ENCODE assay signal across 31 cellular contexts in genomic region chr1:25879675-25880074, GRCh38. TPM values are rescaled to one million over a fixed set of nuclear protein-coding genes. Genes with fewer than 3 reads are reported as not detected.
A peak's percentile ranks its signal among the peaks of the same experiment; 100 is the strongest.
DNase-seq lines count a peak whose midpoint lies in the region; ATAC-seq, FAIRE-seq and TF ChIP-seq lines count a peak whose summit lies in the region.
"Had no signal": no experiment of that assay in that cellular context is flagged by ENCODE, and none has a peak within 500 bp of the region (broad histone marks: within the 10 kb centered on the region; RNA-seq: fewer than 3 reads in every experiment).

No MANE protein-coding gene starts in this region.

- no peaks in the 10 kb centered on the region for H3K9me1 ChIP-seq in K562 (ENCODE audit: control insufficient read depth, insufficient read depth, low read length)

- H3K27ac Mint-ChIP-seq in mesothelial cell of epicardium, result peak overlapping the region; percentile 79
- H3K27ac Mint-ChIP-seq: CD8-positive, alpha-beta T cell; HFFc6 had no signal

- H3K9me3 Mint-ChIP-seq in mesothelial cell of epicardium, result no peaks in the 10 kb centered on the region
- H3K9me3 Mint-ChIP-seq: activated T-cell treated with anti-CD3 and anti-CD28 coated beads, Interleukin-2, amount 50 U/mL, for 4 hours; CD8-positive, alpha-beta T cell; HFFc6 had no signal

- H3K4me3 ChIP-seq in K562 (no peak overlapping the region), small intestine (ENCODE audit: low read depth in 1 of 2, low read length in 2 of 2) (no peak overlapping the region), brain microvascular endothelial cell (ENCODE audit: low read depth, low read length) (no peak overlapping the region)
- H3K4me3 ChIP-seq: cardiac muscle cell, esophagus squamous epithelium, tibial nerve had no signal

- peak in 2 of 4 experiments; percentile 52 to 66 for DNase-seq in K562 (ENCODE audit: extremely low read depth in 1 of 4, low spot score in 3 of 4)
- no peak for DNase-seq in mesothelial cell of epicardium (ENCODE audit: low spot score in 2 of 2, unreplicated experiment in 2 of 2)
- peak; percentile 70 for DNase-seq in small intestine
- DNase-seq in activated gamma-delta T cell (lab: John Stamatoyannopoulos, UW), result no peak
- no peak for DNase-seq in brain microvascular endothelial cell
- no peak for DNase-seq in islet precursor cell
- DNase-seq: activated CD4-positive, alpha-beta T cell treated with anti-CD3 and anti-CD28 coated beads for 4 hours; activated naive CD4-positive, alpha-beta T cell treated with Interleukin-2 at 50 U/mL for 16 hours; activated T-cell treated with anti-CD3 and anti-CD28 coated beads, Interleukin-2, amount 50 U/mL, for 4 hours; amygdala; CD8-positive, alpha-beta T cell; cortex of kidney; DMS153; esophagus squamous epithelium; HFFc6; Karpas-422; kidney; MV-4-11; NCI-H1694; NCI-H526; retina; stimulated activated CD4-positive, alpha-beta T cell treated with anti-CD3 and anti-CD28 coated beads, Interleukin-4, amount 100 ng/mL, for 4 hours; stimulated activated naive CD4-positive, alpha-beta T cell; T-helper 1 cell had no signal

- peak overlapping the region; percentile 36; the same call in 1 of the 2 replicates for H2AFZ ChIP-seq in K562 (ENCODE audit: low read depth, low read length)

- TF ChIP-seq RAD21 in Ishikawa (IDR thresholded peaks at IDR 0.05; ENCODE audit: low read depth) (no peak), K562 (CRISPR knock-in tag; conservative IDR thresholded peaks at IDR 0.05 in 1 of 2, IDR thresholded peaks at IDR 0.05 in 1 of 2) (no peak)

- H3K9me3 ChIP-seq in K562 (replicated peaks; ENCODE audit: control insufficient read depth, insufficient read depth, low read depth, low read length) (no peaks in the 10 kb centered on the region), small intestine (ENCODE audit: control insufficient read depth, low read depth) (no peaks in the 10 kb centered on the region)
- H3K9me3 ChIP-seq: esophagus squamous epithelium, tibial nerve had no signal

- no peaks in the 10 kb centered on the region for H3K27me3 Mint-ChIP-seq in mesothelial cell of epicardium (ENCODE audit: low read depth)

- H3K79me2 ChIP-seq in K562 (ENCODE audit: control insufficient read depth, insufficient read depth, low read length), result peaks cover 4% of the 10 kb centered on the region; the same call in 2 of the 3 replicates

- 24% methylated on average over 2 of the region's 2 CpGs for WGBS in K562 (ENCODE audit: insufficient coverage, low coverage, missing lambda C conversion rate)
- WGBS in small intestine, 3 donors, result 27 to 65% (median 30%) methylated on average over 2 of the region's 2 CpGs

- FAIRE-seq in K562 (lab: Jason Lieb, UNC) (no peak), small intestine (lab: Jason Lieb, UNC) (no peak)
- FAIRE-seq: A204.1, G401.6, kidney, TTC549 had no signal

- H3K27me3 ChIP-seq in K562 (ENCODE audit: control insufficient read depth in 2 of 2, insufficient read depth in 2 of 2, low read length in 2 of 2) (no peaks in the 10 kb centered on the region), small intestine (ENCODE audit: control insufficient read depth in 2 of 2, insufficient read depth in 2 of 2, low read length in 2 of 2) (no peaks in the 10 kb centered on the region), brain microvascular endothelial cell (replicated peaks) (no peaks in the 10 kb centered on the region)
- H3K27me3 ChIP-seq: cardiac muscle cell, esophagus squamous epithelium, tibial nerve had no signal

- POLR2A ChIA-PET in K562 (lab: Yijun Ruan, JAX), result interaction anchor here (0.7 to 2.7 kb wide), 15 partner anchors 9 to 1957 kb away, joined by 3 to 24 read pairs (median 4); partner anchors contain the start of gene DHDDS

- CTCF ChIA-PET in K562 (lab: Yijun Ruan, JAX; ENCODE audit: low intra/inter-chr PET ratio), result no interaction called here

- BruUV-seq in K562 (replicated peaks; lab: Mats Ljungman, UMichigan), result no TSS peak

- H3K36me3 Mint-ChIP-seq in mesothelial cell of epicardium, result peaks cover 2% of the 10 kb centered on the region
- H3K36me3 Mint-ChIP-seq: CD8-positive, alpha-beta T cell had no signal

- H3K36me3 ChIP-seq in K562 (ENCODE audit: control insufficient read depth, insufficient read depth, low read length), result no peaks in the 10 kb centered on the region
- H3K36me3 ChIP-seq in small intestine (ENCODE audit: control insufficient read depth in 2 of 2, insufficient read depth in 2 of 2, low read length in 2 of 2), result no peaks in the 10 kb centered on the region
- H3K36me3 ChIP-seq in brain microvascular endothelial cell (replicated peaks), result no peaks in the 10 kb centered on the region
- H3K36me3 ChIP-seq: cardiac muscle cell, esophagus squamous epithelium, tibial nerve had no signal

- no peak for TF ChIP-seq POLR2A in K562 (conservative IDR thresholded peaks at IDR 0.05)

- H3K4me1 ChIP-seq in K562 (replicated peaks in 1 of 2; ENCODE audit: control insufficient read depth in 2 of 2, insufficient read depth in 2 of 2, low read length in 2 of 2) (peaks cover 24 to 40% of the 10 kb centered on the region in 2 experiments), small intestine (ENCODE audit: control insufficient read depth in 2 of 2, insufficient read depth in 1 of 2, low read depth in 1 of 2, low read length in 1 of 2) (peaks cover 3 to 8% of the 10 kb centered on the region in 2 donors)

- intact Hi-C loops in K562 (cut with micrococcal nuclease), result no loop called here

- H3K9ac ChIP-seq in K562 (ENCODE audit: insufficient read depth in 1 of 2, low read depth in 2 of 2, low read length in 2 of 2), result peak overlapping the region; percentile 7 to 70; a peak in 1 of 4 replicates

- H3K27ac ChIP-seq in K562 (ENCODE audit: extremely low read depth, low read depth, low read length) (no peak overlapping the region), small intestine (ENCODE audit: low read depth in 1 of 2, low read length in 1 of 2) (peak overlapping the region in 1 of 2 donors; percentile 6), brain microvascular endothelial cell (no peak overlapping the region)
- H3K27ac ChIP-seq: cardiac muscle cell had no signal

- TF ChIP-seq EP300 in Ishikawa (IDR thresholded peaks at IDR 0.05; ENCODE audit: borderline replicate concordance), result peak; percentile 63; the same call in 1 of the 2 replicates
- TF ChIP-seq EP300 in K562 (IDR thresholded peaks at IDR 0.05; ENCODE audit: low read length), result no peak

- H4K20me1 ChIP-seq in K562 (replicated peaks; ENCODE audit: control insufficient read depth, insufficient read depth, low read length), result no peaks in the 10 kb centered on the region

- ATAC-seq in K562 (peak; percentile 25; the same call in 2 of the 3 replicates), GM19023 (IDR thresholded peaks at IDR 0.05; ENCODE audit: unreplicated experiment) (no peak)
- ATAC-seq: activated T-cell treated with anti-CD3 and anti-CD28 coated beads, Interleukin-2, amount 50 U/mL, for 4 hours; CD8-positive, alpha-beta T cell had no signal

- peaks cover 37% of the 10 kb centered on the region for H3K4me1 Mint-ChIP-seq in mesothelial cell of epicardium

- TF ChIP-seq CTCF in K562 (IDR thresholded peaks at IDR 0.05 in 2 of 3, conservative IDR thresholded peaks at IDR 0.05 in 1 of 3; ENCODE audit: insufficient read depth in 2 of 3, low read depth in 1 of 3, low read length in 3 of 3) (no peak), mesothelial cell of epicardium (IDR thresholded peaks at IDR 0.05; ENCODE audit: unreplicated experiment) (no peak), brain microvascular endothelial cell (IDR thresholded peaks at IDR 0.05; ENCODE audit: low read depth, low read length, missing control alignments) (no peak)

- no peak overlapping the region for H3K4me3 Mint-ChIP-seq in mesothelial cell of epicardium
- H3K4me3 Mint-ChIP-seq: activated T-cell treated with anti-CD3 and anti-CD28 coated beads, Interleukin-2, amount 50 U/mL, for 4 hours; CD8-positive, alpha-beta T cell; HFFc6 had no signal

- in situ Hi-C loops in K562 (cut with MboI) (no loop called here), brain microvascular endothelial cell (cut with HindIII; ENCODE audit: low pct_ligation_motif_present, low sequenced_read_pairs) (no loop called here)

- H3K4me2 ChIP-seq in K562 (ENCODE audit: insufficient read depth, low read length), result peak overlapping the region; percentile 25; the same call in 1 of the 2 replicates

RNA-seq across cellular contexts. Expression of gene PAQR7, which starts 4.2 kb away (rescaled TPM):
- total RNA-seq in K562 (2011; cell fraction: chromatin; rRNA removed; ENCODE audit: low replicate concordance), result 9.3 and 18.9 TPM in 2 replicates
- 15.7 and 18.8 TPM in 2 replicates for total RNA-seq in K562 (2011; cell fraction: nucleolus; rRNA removed)
- total RNA-seq in K562 (2011; cell fraction: nucleoplasm; rRNA removed), result 13.9 and 16.4 TPM in 2 replicates
- total RNA-seq in K562 (2014; rRNA removed) (2.4 and 3.3 TPM in 2 replicates), K562 (2014; rRNA removed; fragmentation: Illumina TruSeq; extraction: Trizol) (2.0 and 2.4 TPM in 2 replicates), K562 (2015; rRNA removed; fragmentation: Illumina TruSeq; extraction: Trizol) (2.5 and 2.6 TPM in 2 replicates), K562 (2021) (4.0 and 4.4 TPM in 2 replicates), mesothelial cell of epicardium (24.0 to 26.8 TPM (median 24.0 TPM) in 3 replicates)
- polyA plus RNA-seq in K562 (2011; rRNA removed) (5.2 and 5.4 TPM in 2 replicates), K562 (2014; fragmentation: Illumina TruSeq; extraction: Trizol) (2.9 and 3.3 TPM in 2 replicates), K562 (2014; fragmentation: Nextera tagmentation; extraction: Ambion mirVana) (1 to 10 TPM; 1.1 to 1.2 TPM), K562 (2014; rRNA removed) (2.7 and 3.0 TPM in 2 replicates), small intestine (10 to 100 TPM; 10.2 to 53.9 (median 23.5) TPM)
- 8.8 and 14.1 TPM in 2 replicates for polyA plus RNA-seq in K562 (2011; cell fraction: cytosol; rRNA removed)
- polyA plus RNA-seq in K562 (2011; cell fraction: nucleus; rRNA removed), result 5.8 and 7.4 TPM in 2 replicates
- 4.5 and 6.9 TPM in 2 replicates for polyA plus RNA-seq in K562 (2012)
- polyA minus RNA-seq in K562 (2011; rRNA and poly(A)+ RNA removed), result 5.5 and 8.5 TPM in 2 replicates
- polyA minus RNA-seq in K562 (2011; cell fraction: cytosol; rRNA and poly(A)+ RNA removed), result 7.4 and 8.5 TPM in 2 replicates
- polyA minus RNA-seq in K562 (2011; cell fraction: nucleus; rRNA and poly(A)+ RNA removed), result 2.0 and 2.4 TPM in 2 replicates

RNA-seq across cellular contexts. Expression of gene AUNIP, which starts 20.4 kb away (rescaled TPM):
- 50.6 and 72.2 TPM in 2 replicates for total RNA-seq in K562 (2011; cell fraction: chromatin; rRNA removed; ENCODE audit: low replicate concordance)
- total RNA-seq in K562 (2011; cell fraction: nucleolus; rRNA removed), result 35.2 and 36.8 TPM in 2 replicates
- total RNA-seq in K562 (2011; cell fraction: nucleoplasm; rRNA removed), result 48.3 and 56.9 TPM in 2 replicates
- total RNA-seq in K562 (2014; rRNA removed) (46.4 and 51.4 TPM in 2 replicates), K562 (2014; rRNA removed; fragmentation: Illumina TruSeq; extraction: Trizol) (47.1 and 55.0 TPM in 2 replicates), K562 (2015; rRNA removed; fragmentation: Illumina TruSeq; extraction: Trizol) (40.5 and 41.4 TPM in 2 replicates), K562 (2021) (30.9 and 31.7 TPM in 2 replicates), mesothelial cell of epicardium (2.4 to 2.8 TPM (median 2.7 TPM) in 3 replicates)
- polyA plus RNA-seq in K562 (2011; rRNA removed) (45.0 and 48.8 TPM in 2 replicates), K562 (2014; fragmentation: Illumina TruSeq; extraction: Trizol) (48.8 and 50.0 TPM in 2 replicates), K562 (2014; fragmentation: Nextera tagmentation; extraction: Ambion mirVana) (10 to 100 TPM; 12.1 to 15.2 TPM), K562 (2014; rRNA removed) (52.3 and 53.8 TPM in 2 replicates), small intestine (1 to 10 TPM in 1 of 3 donors, under 1 TPM in 1, not detected in 1; 0.67 to 3.2 TPM)
- polyA plus RNA-seq in K562 (2011; cell fraction: cytosol; rRNA removed), result 26.1 and 34.8 TPM in 2 replicates
- 23.2 and 23.3 TPM in 2 replicates for polyA plus RNA-seq in K562 (2011; cell fraction: nucleus; rRNA removed)
- polyA plus RNA-seq in K562 (2012), result 18.8 and 21.2 TPM in 2 replicates
- polyA minus RNA-seq in K562 (2011; rRNA and poly(A)+ RNA removed), result 37.1 and 45.0 TPM in 2 replicates
- 10.0 and 14.8 TPM in 2 replicates for polyA minus RNA-seq in K562 (2011; cell fraction: cytosol; rRNA and poly(A)+ RNA removed)
- polyA minus RNA-seq in K562 (2011; cell fraction: nucleus; rRNA and poly(A)+ RNA removed), result 18.4 and 30.3 TPM in 2 replicates
- total RNA-seq: tibial nerve had no signal

RNA-seq across cellular contexts. Expression of gene STMN1, which starts 26.5 kb away (rescaled TPM):
- 79.1 and 202 TPM in 2 replicates for total RNA-seq in K562 (2011; cell fraction: chromatin; rRNA removed; ENCODE audit: low replicate concordance)
- total RNA-seq in K562 (2011; cell fraction: nucleolus; rRNA removed), result 64.9 and 72.4 TPM in 2 replicates
- 144 and 204 TPM in 2 replicates for total RNA-seq in K562 (2011; cell fraction: nucleoplasm; rRNA removed)
- total RNA-seq in K562 (2014; rRNA removed), result 717 and 838 TPM in 2 replicates
- 432 and 614 TPM in 2 replicates for total RNA-seq in K562 (2014; rRNA removed; fragmentation: Illumina TruSeq; extraction: Trizol)
- total RNA-seq in K562 (2015; rRNA removed; fragmentation: Illumina TruSeq; extraction: Trizol), result 534 and 557 TPM in 2 replicates
- total RNA-seq in K562 (2021), result 595 and 622 TPM in 2 replicates
- 269 and 330 TPM in 2 replicates for polyA plus RNA-seq in K562 (2011; rRNA removed)
- polyA plus RNA-seq in K562 (2011; cell fraction: cytosol; rRNA removed), result 40.0 and 111 TPM in 2 replicates
- 108 and 181 TPM in 2 replicates for polyA plus RNA-seq in K562 (2011; cell fraction: nucleus; rRNA removed)
- 743 and 1,035 TPM in 2 replicates for polyA plus RNA-seq in K562 (2012)
- 1,051 and 1,453 TPM in 2 replicates for polyA plus RNA-seq in K562 (2014; fragmentation: Illumina TruSeq; extraction: Trizol)
- polyA plus RNA-seq in K562 (2014; fragmentation: Nextera tagmentation; extraction: Ambion mirVana), result 1,000 to 10,000 TPM; 2,090 to 2,153 TPM
- 481 and 592 TPM in 2 replicates for polyA plus RNA-seq in K562 (2014; rRNA removed)
- 67.2 and 95.3 TPM in 2 replicates for polyA minus RNA-seq in K562 (2011; rRNA and poly(A)+ RNA removed)
- 80.8 and 100 TPM in 2 replicates for polyA minus RNA-seq in K562 (2011; cell fraction: cytosol; rRNA and poly(A)+ RNA removed)
- 35.7 and 84.1 TPM in 2 replicates for polyA minus RNA-seq in K562 (2011; cell fraction: nucleus; rRNA and poly(A)+ RNA removed)
- total RNA-seq in mesothelial cell of epicardium, result 464 to 480 TPM (median 472 TPM) in 3 replicates
- polyA plus RNA-seq in small intestine, result 100 to 1,000 TPM in 1 of 3 donors, 10 to 100 TPM in 2; 30.9 to 248 (median 37.3) TPM

RNA-seq across cellular contexts. Expression of gene MTFR1L, which starts 59.9 kb away (rescaled TPM):
- 93.2 and 162 TPM in 2 replicates for total RNA-seq in K562 (2011; cell fraction: chromatin; rRNA removed; ENCODE audit: low replicate concordance)
- total RNA-seq in K562 (2011; cell fraction: nucleolus; rRNA removed), result 112 and 114 TPM in 2 replicates
- total RNA-seq in K562 (2011; cell fraction: nucleoplasm; rRNA removed), result 110 and 117 TPM in 2 replicates
- total RNA-seq in K562 (2014; rRNA removed) (43.5 and 54.9 TPM in 2 replicates), K562 (2014; rRNA removed; fragmentation: Illumina TruSeq; extraction: Trizol) (39.2 and 41.4 TPM in 2 replicates), K562 (2015; rRNA removed; fragmentation: Illumina TruSeq; extraction: Trizol) (45.2 and 45.8 TPM in 2 replicates), K562 (2021) (54.3 and 58.5 TPM in 2 replicates), mesothelial cell of epicardium (74.3 to 76.6 TPM (median 74.7 TPM) in 3 replicates)
- polyA plus RNA-seq in K562 (2011; rRNA removed) (53.7 and 79.7 TPM in 2 replicates), K562 (2014; fragmentation: Illumina TruSeq; extraction: Trizol) (71.0 and 84.8 TPM in 2 replicates), K562 (2014; fragmentation: Nextera tagmentation; extraction: Ambion mirVana) (10 to 100 TPM; 81.2 to 98.5 TPM), K562 (2014; rRNA removed) (45.1 and 60.0 TPM in 2 replicates), small intestine (100 to 1,000 TPM in 1 of 3 donors, 10 to 100 TPM in 2; 37.7 to 181 (median 96.2) TPM)
- 75.5 and 87.3 TPM in 2 replicates for polyA plus RNA-seq in K562 (2011; cell fraction: cytosol; rRNA removed)
- polyA plus RNA-seq in K562 (2011; cell fraction: nucleus; rRNA removed), result 196 and 214 TPM in 2 replicates
- 57.4 and 71.0 TPM in 2 replicates for polyA plus RNA-seq in K562 (2012)
- polyA minus RNA-seq in K562 (2011; rRNA and poly(A)+ RNA removed), result 35.2 and 44.3 TPM in 2 replicates
- 23.6 and 25.6 TPM in 2 replicates for polyA minus RNA-seq in K562 (2011; cell fraction: cytosol; rRNA and poly(A)+ RNA removed)
- 31.9 and 51.9 TPM in 2 replicates for polyA minus RNA-seq in K562 (2011; cell fraction: nucleus; rRNA and poly(A)+ RNA removed)
